Comparison of ENCODE assay signal across 8 cellular contexts in the genomic region with DNA sequence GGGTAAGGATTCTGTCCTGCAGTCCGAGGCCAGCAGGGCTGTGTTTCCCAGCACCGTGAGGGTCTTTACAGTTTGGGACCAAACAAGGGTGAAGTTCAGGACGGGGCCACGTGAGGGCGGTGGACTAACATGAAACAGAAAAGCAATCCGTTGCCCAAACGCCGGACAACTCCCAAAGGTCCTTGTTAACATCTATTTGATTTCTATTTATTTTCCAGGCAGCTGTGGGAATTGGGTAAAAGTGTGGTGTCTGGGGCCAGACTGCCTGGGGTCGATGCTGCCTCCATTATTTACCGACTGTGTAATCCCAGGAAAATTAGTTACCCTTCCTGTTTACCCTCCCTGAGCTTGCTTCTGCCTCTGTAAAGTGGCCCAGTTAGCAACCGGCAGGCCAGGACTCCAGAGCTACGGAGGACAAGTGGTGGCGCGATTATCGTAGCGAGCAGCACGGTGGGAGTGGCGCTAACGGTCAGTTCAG.
DNase-seq lines count a peak whose midpoint lies in the region; ATAC-seq and TF ChIP-seq lines count a peak whose summit lies in the region.

No MANE protein-coding gene starts in this region.

- H3K27me3 ChIP-seq in thyroid gland = no peaks in the 10 kb centered on the region

- ATAC-seq in HG02885 (IDR thresholded peaks at IDR 0.05; ENCODE audit: poor library complexity, unreplicated experiment) = peak; percentile 69
- peak in 2 of 3 donors; percentile 42 to 63 for ATAC-seq in natural killer cell

- TF ChIP-seq POLR2A in thyroid gland (IDR thresholded peaks at IDR 0.05) = no peak

- no peak overlapping the region for H3K27ac ChIP-seq in thyroid gland

- H3K9me3 ChIP-seq in thyroid gland = no peaks in the 10 kb centered on the region

- WGBS in thyroid gland, 2 donors = 2% methylated on average over 19 of the region's 19 CpGs

- intact Hi-C loops in natural killer cell (cut with micrococcal nuclease) = loop anchor here (2.0 kb wide), 1 partner anchor 232 kb away; no protein-coding TSS in a partner anchor
- intact Hi-C loops in thyroid gland (cut with DNase I) = loop anchor here (5.0 kb wide), 1 partner anchor 235 kb away; no protein-coding TSS in a partner anchor

- H3K4me1 Mint-ChIP-seq in natural killer cell = peaks cover 0 to 9% of the 10 kb centered on the region in 2 donors

- no peaks in the 10 kb centered on the region for H3K9me3 Mint-ChIP-seq in natural killer cell

- no peak overlapping the region for H3K4me3 Mint-ChIP-seq in natural killer cell

- H3K4me1 ChIP-seq in thyroid gland = peaks cover 0 to 4% of the 10 kb centered on the region in 2 donors

- DNase-seq in DMS53 treated with DMSO at 0.1 percent for 48 hours (lab: John Stamatoyannopoulos, UW; ENCODE audit: unreplicated experiment) = peak; percentile 76
- peak; percentile 74 for DNase-seq in NCI-H69 (lab: John Stamatoyannopoulos, UW)
- peak; percentile 25 for DNase-seq in activated T-cell treated with anti-CD3 and anti-CD28 coated beads for 24 hours (ENCODE audit: low read depth)
- peak; percentile 81 for DNase-seq in fibroblast of the conjunctiva (ENCODE audit: low read depth)
- peak; percentile 22 for DNase-seq in natural killer cell
- peak; percentile 84 to 86 for DNase-seq in thyroid gland
- DNase-seq in cerebellar nuclear complex (lab: John Stamatoyannopoulos, UW) = no peak

- no peaks in the 10 kb centered on the region for H3K36me3 Mint-ChIP-seq in natural killer cell

- H3K27ac Mint-ChIP-seq in natural killer cell = no peak overlapping the region

- no peaks in the 10 kb centered on the region for H3K36me3 ChIP-seq in thyroid gland

- TF ChIP-seq CTCF in natural killer cell (IDR thresholded peaks at IDR 0.05) (peak; percentile 55), thyroid gland (IDR thresholded peaks at IDR 0.05) (peak; percentile 66 to 94 (median 88))

- H3K4me3 ChIP-seq in thyroid gland (replicated peaks in 1 of 3) = no peak overlapping the region

- peaks cover 18 to 44% of the 10 kb centered on the region in 2 donors for H3K27me3 Mint-ChIP-seq in natural killer cell (ENCODE audit: low read depth in 2 of 2)

Comparison
In these comparisons a context has a peak if more than half of its experiments do, and no peak if none do; other contexts are left out.
1. DNase-seq: peak in DMS53 treated with DMSO at 0.1 percent for 48 hours (single experiment), NCI-H69 (single experiment), activated T-cell treated with anti-CD3 and anti-CD28 coated beads for 24 hours (single experiment), fibroblast of the conjunctiva (single experiment), natural killer cell (single experiment) and thyroid gland (2 of 2); none in cerebellar nuclear complex (0 of 2).